32 cellular contexts compared by ENCODE assay signal in genomic region chr11:90779098-90779497, GRCh38.
DNase-seq lines count a peak whose midpoint lies in the region; ATAC-seq, FAIRE-seq and TF ChIP-seq lines count a peak whose summit lies in the region.
"Had no signal": no experiment of that assay in that cellular context is flagged by ENCODE, and none has a peak within 500 bp of the region (broad histone marks: within the 10 kb centered on the region; RNA-seq: fewer than 3 reads in every experiment).

No MANE protein-coding gene starts in this region.

- DNase-seq in A549 (ENCODE audit: low read depth in 1 of 2, low spot score in 1 of 2) (no peak), NCI-H1092 treated with DMSO at 0.1 percent for 48 hours (lab: John Stamatoyannopoulos, UW) (no peak)
- no peak for DNase-seq in activated T-cell treated with anti-CD3 and anti-CD28 coated beads, Interleukin-2, amount 50 U/mL, for 24 hours
- DNase-seq: 8988T; ACHN; AML-193; BE2C; C1 segment of cervical spinal cord; Caco-2; Calu3; CD4-positive, alpha-beta memory T cell; CD4-positive, alpha-beta T cell; CD4-positive, CD25-positive, alpha-beta regulatory T cell; CD8-positive, alpha-beta memory T cell; CD8-positive, alpha-beta T cell; COR-L47; DMS 273 treated with DMSO at 0.1 percent for 48 hours; DMS153; DMS53; DMS79; DMS79 treated with DMSO at 0.1 percent for 48 hours; DND-41; EL had no signal

- no peak for TF ChIP-seq RAD21 in A549 (conservative IDR thresholded peaks at IDR 0.05 in 1 of 2, IDR thresholded peaks at IDR 0.05 in 1 of 2)

- H3K27me3 Mint-ChIP-seq in activated T-cell treated with anti-CD3 and anti-CD28 coated beads, Interleukin-2, amount 50 U/mL, for 24 hours: no peaks in the 10 kb centered on the region
- H3K27me3 Mint-ChIP-seq: B cell; CD4-positive, alpha-beta memory T cell; CD4-positive, alpha-beta T cell; CD4-positive, CD25-positive, alpha-beta regulatory T cell; CD8-positive, alpha-beta memory T cell had no signal

- H3K4me3 Mint-ChIP-seq in activated T-cell treated with anti-CD3 and anti-CD28 coated beads, Interleukin-2, amount 50 U/mL, for 24 hours: no peak overlapping the region
- H3K4me3 Mint-ChIP-seq: B cell; CD14-positive monocyte; CD4-positive, alpha-beta memory T cell; CD4-positive, alpha-beta T cell; CD4-positive, CD25-positive, alpha-beta regulatory T cell; CD8-positive, alpha-beta memory T cell; CD8-positive, alpha-beta T cell had no signal

- no peak overlapping the region for H3K27ac Mint-ChIP-seq in activated T-cell treated with anti-CD3 and anti-CD28 coated beads, Interleukin-2, amount 50 U/mL, for 24 hours
- H3K27ac Mint-ChIP-seq: B cell; CD14-positive monocyte; CD4-positive, alpha-beta memory T cell; CD4-positive, alpha-beta T cell; CD4-positive, CD25-positive, alpha-beta regulatory T cell; CD8-positive, alpha-beta memory T cell; CD8-positive, alpha-beta T cell had no signal

- H3K4me3 ChIP-seq in A549: no peak overlapping the region
- H3K4me3 ChIP-seq in HEK293 (ENCODE audit: low read depth, low read length): no peak overlapping the region
- H3K4me3 ChIP-seq: BLaER1; BLaER1 treated with 17β-estradiol and CSF1 and Interleukin-3, amounts not matched to agents 10 nM and 100 nM had no signal

- POLR2A ChIA-PET in A549 (lab: Yijun Ruan, JAX): no interaction called here
- POLR2A ChIA-PET in HEK293 (lab: Yijun Ruan, JAX): no interaction called here

- CTCF ChIA-PET in A549 (lab: Yijun Ruan, JAX): no interaction called here
- CTCF ChIA-PET in HEK293 (lab: Yijun Ruan, JAX): no interaction called here

- no peak for FAIRE-seq in A549 (lab: Jason Lieb, UNC)
- FAIRE-seq: A204.1, D721Med had no signal

- no peak overlapping the region for H3K4me2 ChIP-seq in A549
- H3K4me2 ChIP-seq: BLaER1; BLaER1 treated with 17β-estradiol and CSF1 and Interleukin-3, amounts not matched to agents 10 nM and 100 nM had no signal

- H3K27ac ChIP-seq in A549 (no peak overlapping the region), HEK293 (ENCODE audit: extremely low read depth, low read depth, low read length) (no peak overlapping the region)
- H3K27ac ChIP-seq: 22Rv1; BLaER1; BLaER1 treated with 17β-estradiol and CSF1 and Interleukin-3, amounts not matched to agents 10 nM and 100 nM; C4-2B had no signal

- TF ChIP-seq POLR2A in A549 (IDR thresholded peaks at IDR 0.05; ENCODE audit: low read length): no peak

- no peaks in the 10 kb centered on the region for H3K36me3 Mint-ChIP-seq in activated T-cell treated with anti-CD3 and anti-CD28 coated beads, Interleukin-2, amount 50 U/mL, for 24 hours (ENCODE audit: low read depth)
- H3K36me3 Mint-ChIP-seq: CD14-positive monocyte; CD4-positive, alpha-beta memory T cell; CD4-positive, CD25-positive, alpha-beta regulatory T cell; CD8-positive, alpha-beta memory T cell; CD8-positive, alpha-beta T cell had no signal

- H3K9me3 Mint-ChIP-seq in activated T-cell treated with anti-CD3 and anti-CD28 coated beads, Interleukin-2, amount 50 U/mL, for 24 hours: peaks cover 13% of the 10 kb centered on the region

- TF ChIP-seq EP300 in A549 (IDR thresholded peaks at IDR 0.05): no peak

- no peak for TF ChIP-seq CTCF in A549 (IDR thresholded peaks at IDR 0.05)
- no peak for TF ChIP-seq CTCF in HEK293 (tag by site-specific recombination; IDR thresholded peaks at IDR 0.05)

- no peaks in the 10 kb centered on the region for H3K36me3 ChIP-seq in HEK293 (ENCODE audit: control insufficient read depth in 2 of 2, insufficient read depth in 1 of 2, low read length in 2 of 2)
- H3K36me3 ChIP-seq: BE2C; BLaER1; BLaER1 treated with 17β-estradiol and CSF1 and Interleukin-3, amounts not matched to agents 10 nM and 100 nM had no signal

- no peak for ATAC-seq in A549
- ATAC-seq: CD8-positive, alpha-beta T cell had no signal

- no peaks in the 10 kb centered on the region for H3K4me1 ChIP-seq in A549
- no peaks in the 10 kb centered on the region for H3K4me1 ChIP-seq in HEK293 (ENCODE audit: control insufficient read depth, insufficient read depth, low read length)
- H3K4me1 ChIP-seq: BLaER1; BLaER1 treated with 17β-estradiol and CSF1 and Interleukin-3, amounts not matched to agents 10 nM and 100 nM; Caco-2 had no signal

- H3K9me3 ChIP-seq in A549: no peaks in the 10 kb centered on the region
- no peaks in the 10 kb centered on the region for H3K9me3 ChIP-seq in HEK293 (ENCODE audit: control insufficient read depth, insufficient read depth, low read depth, low read length)
- H3K9me3 ChIP-seq: BE2C; BLaER1; BLaER1 treated with 17β-estradiol and CSF1 and Interleukin-3, amounts not matched to agents 10 nM and 100 nM; Caco-2 had no signal

- H3K4me1 Mint-ChIP-seq in activated T-cell treated with anti-CD3 and anti-CD28 coated beads, Interleukin-2, amount 50 U/mL, for 24 hours (ENCODE audit: low read depth): no peaks in the 10 kb centered on the region
- H3K4me1 Mint-ChIP-seq: B cell; CD14-positive monocyte; CD4-positive, alpha-beta memory T cell; CD4-positive, CD25-positive, alpha-beta regulatory T cell; CD8-positive, alpha-beta memory T cell had no signal

TF ChIP-seq in A549, 52 proteins besides CTCF, POLR2A, EP300 and RAD21:
- TF ChIP-seq ZC3H11A (IDR thresholded peaks at IDR 0.05) (peak; percentile 91), ATOH8 (CRISPR knock-in tag; IDR thresholded peaks at IDR 0.05; ENCODE audit: low read depth) (no peak)

TF ChIP-seq in HEK293, 187 proteins besides CTCF, POLR2A, EP300 and RAD21 (continues in another document):
- TF ChIP-seq ZNF239 (tag by site-specific recombination; IDR thresholded peaks at IDR 0.05): no peak
- no peak for TF ChIP-seq ZNF514 (tag by site-specific recombination; IDR thresholded peaks at IDR 0.05)
- peak; percentile 60 for TF ChIP-seq ZNF426 (tag by site-specific recombination; IDR thresholded peaks at IDR 0.05)
- TF ChIP-seq TSHZ1 (tag by site-specific recombination; IDR thresholded peaks at IDR 0.05; ENCODE audit: borderline replicate concordance): no peak
- TF ChIP-seq ZNF473 (tag by site-specific recombination; IDR thresholded peaks at IDR 0.05): no peak
- no peak for TF ChIP-seq TCF7L2 (IDR thresholded peaks at IDR 0.05; ENCODE audit: borderline replicate concordance, low read depth, low read length)
- TF ChIP-seq ZNF157 (tag by site-specific recombination; IDR thresholded peaks at IDR 0.05): no peak
- TF ChIP-seq ZNF214 (tag by site-specific recombination; IDR thresholded peaks at IDR 0.05; ENCODE audit: borderline replicate concordance): no peak
- no peak for TF ChIP-seq GLI4 (tag by site-specific recombination; IDR thresholded peaks at IDR 0.05)
- no peak for TF ChIP-seq ZNF302 (tag by site-specific recombination; IDR thresholded peaks at IDR 0.05; ENCODE audit: low read depth)
- TF ChIP-seq ZFHX2 (tag by site-specific recombination; conservative IDR thresholded peaks at IDR 0.05): no peak
